Comparison of ENCODE assay signal across 1 cellular context in the genomic region with DNA sequence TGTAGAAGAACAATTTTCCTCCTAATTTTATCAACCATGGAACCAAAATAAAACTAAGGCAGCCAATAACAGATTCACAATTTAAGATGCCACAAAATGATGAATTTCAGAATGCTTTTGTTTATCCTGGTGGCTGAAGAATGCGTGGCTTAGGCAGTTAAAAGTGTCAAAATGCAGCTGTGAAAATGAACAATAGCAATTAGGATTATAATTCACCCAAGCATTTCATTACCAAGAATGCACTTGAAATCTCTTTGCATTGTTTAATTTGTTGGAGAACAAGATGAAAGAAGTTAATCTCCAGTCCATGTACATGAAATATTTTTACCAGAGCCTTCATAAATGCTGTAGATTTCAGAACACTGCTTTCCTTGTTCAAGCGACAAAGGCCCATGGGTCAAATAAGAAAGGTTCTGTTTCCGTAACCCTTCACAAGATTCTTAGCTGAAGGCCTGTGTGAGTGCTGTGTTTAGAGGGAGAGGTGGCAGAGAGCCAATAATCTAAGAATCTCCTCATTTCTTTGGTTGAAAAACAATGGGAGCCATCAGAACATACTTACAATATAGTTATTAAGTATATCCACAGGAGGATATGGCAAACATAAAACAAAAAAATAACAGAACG.
TF ChIP-seq lines count a peak whose summit lies in the region.

No MANE protein-coding gene starts in this region.

TF ChIP-seq in K562, 482 proteins besides CTCF, POLR2A, EP300 and RAD21 (continued from another document):
- TF ChIP-seq, protein P1, sequence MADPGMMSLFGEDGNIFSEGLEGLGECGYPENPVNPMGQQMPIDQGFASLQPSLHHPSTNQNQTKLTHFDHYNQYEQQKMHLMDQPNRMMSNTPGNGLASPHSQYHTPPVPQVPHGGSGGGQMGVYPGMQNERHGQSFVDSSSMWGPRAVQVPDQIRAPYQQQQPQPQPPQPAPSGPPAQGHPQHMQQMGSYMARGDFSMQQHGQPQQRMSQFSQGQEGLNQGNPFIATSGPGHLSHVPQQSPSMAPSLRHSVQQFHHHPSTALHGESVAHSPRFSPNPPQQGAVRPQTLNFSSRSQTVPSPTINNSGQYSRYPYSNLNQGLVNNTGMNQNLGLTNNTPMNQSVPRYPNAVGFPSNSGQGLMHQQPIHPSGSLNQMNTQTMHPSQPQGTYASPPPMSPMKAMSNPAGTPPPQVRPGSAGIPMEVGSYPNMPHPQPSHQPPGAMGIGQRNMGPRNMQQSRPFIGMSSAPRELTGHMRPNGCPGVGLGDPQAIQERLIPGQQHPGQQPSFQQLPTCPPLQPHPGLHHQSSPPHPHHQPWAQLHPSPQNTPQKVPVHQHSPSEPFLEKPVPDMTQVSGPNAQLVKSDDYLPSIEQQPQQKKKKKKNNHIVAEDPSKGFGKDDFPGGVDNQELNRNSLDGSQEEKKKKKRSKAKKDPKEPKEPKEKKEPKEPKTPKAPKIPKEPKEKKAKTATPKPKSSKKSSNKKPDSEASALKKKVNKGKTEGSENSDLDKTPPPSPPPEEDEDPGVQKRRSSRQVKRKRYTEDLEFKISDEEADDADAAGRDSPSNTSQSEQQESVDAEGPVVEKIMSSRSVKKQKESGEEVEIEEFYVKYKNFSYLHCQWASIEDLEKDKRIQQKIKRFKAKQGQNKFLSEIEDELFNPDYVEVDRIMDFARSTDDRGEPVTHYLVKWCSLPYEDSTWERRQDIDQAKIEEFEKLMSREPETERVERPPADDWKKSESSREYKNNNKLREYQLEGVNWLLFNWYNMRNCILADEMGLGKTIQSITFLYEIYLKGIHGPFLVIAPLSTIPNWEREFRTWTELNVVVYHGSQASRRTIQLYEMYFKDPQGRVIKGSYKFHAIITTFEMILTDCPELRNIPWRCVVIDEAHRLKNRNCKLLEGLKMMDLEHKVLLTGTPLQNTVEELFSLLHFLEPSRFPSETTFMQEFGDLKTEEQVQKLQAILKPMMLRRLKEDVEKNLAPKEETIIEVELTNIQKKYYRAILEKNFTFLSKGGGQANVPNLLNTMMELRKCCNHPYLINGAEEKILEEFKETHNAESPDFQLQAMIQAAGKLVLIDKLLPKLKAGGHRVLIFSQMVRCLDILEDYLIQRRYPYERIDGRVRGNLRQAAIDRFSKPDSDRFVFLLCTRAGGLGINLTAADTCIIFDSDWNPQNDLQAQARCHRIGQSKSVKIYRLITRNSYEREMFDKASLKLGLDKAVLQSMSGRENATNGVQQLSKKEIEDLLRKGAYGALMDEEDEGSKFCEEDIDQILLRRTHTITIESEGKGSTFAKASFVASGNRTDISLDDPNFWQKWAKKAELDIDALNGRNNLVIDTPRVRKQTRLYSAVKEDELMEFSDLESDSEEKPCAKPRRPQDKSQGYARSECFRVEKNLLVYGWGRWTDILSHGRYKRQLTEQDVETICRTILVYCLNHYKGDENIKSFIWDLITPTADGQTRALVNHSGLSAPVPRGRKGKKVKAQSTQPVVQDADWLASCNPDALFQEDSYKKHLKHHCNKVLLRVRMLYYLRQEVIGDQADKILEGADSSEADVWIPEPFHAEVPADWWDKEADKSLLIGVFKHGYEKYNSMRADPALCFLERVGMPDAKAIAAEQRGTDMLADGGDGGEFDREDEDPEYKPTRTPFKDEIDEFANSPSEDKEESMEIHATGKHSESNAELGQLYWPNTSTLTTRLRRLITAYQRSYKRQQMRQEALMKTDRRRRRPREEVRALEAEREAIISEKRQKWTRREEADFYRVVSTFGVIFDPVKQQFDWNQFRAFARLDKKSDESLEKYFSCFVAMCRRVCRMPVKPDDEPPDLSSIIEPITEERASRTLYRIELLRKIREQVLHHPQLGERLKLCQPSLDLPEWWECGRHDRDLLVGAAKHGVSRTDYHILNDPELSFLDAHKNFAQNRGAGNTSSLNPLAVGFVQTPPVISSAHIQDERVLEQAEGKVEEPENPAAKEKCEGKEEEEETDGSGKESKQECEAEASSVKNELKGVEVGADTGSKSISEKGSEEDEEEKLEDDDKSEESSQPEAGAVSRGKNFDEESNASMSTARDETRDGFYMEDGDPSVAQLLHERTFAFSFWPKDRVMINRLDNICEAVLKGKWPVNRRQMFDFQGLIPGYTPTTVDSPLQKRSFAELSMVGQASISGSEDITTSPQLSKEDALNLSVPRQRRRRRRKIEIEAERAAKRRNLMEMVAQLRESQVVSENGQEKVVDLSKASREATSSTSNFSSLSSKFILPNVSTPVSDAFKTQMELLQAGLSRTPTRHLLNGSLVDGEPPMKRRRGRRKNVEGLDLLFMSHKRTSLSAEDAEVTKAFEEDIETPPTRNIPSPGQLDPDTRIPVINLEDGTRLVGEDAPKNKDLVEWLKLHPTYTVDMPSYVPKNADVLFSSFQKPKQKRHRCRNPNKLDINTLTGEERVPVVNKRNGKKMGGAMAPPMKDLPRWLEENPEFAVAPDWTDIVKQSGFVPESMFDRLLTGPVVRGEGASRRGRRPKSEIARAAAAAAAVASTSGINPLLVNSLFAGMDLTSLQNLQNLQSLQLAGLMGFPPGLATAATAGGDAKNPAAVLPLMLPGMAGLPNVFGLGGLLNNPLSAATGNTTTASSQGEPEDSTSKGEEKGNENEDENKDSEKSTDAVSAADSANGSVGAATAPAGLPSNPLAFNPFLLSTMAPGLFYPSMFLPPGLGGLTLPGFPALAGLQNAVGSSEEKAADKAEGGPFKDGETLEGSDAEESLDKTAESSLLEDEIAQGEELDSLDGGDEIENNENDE (IDR thresholded peaks at IDR 0.05; ENCODE audit: low read depth, low read length), result no peak
- TF ChIP-seq KLF10 (CRISPR knock-in tag; IDR thresholded peaks at IDR 0.05) (no peak), POLR3A (IDR thresholded peaks at IDR 0.05; ENCODE audit: borderline replicate concordance, extremely low read depth, insufficient read depth, insufficient read length) (no peak), ZNF699 (CRISPR knock-in tag; IDR thresholded peaks at IDR 0.05; ENCODE audit: insufficient replicate concordance) (no peak), ZBTB8A (IDR thresholded peaks at IDR 0.05; ENCODE audit: partially characterized antibody) (no peak), XRCC5 (IDR thresholded peaks at IDR 0.05; ENCODE audit: low read depth, low read length) (no peak)
- TF ChIP-seq, protein P2, sequence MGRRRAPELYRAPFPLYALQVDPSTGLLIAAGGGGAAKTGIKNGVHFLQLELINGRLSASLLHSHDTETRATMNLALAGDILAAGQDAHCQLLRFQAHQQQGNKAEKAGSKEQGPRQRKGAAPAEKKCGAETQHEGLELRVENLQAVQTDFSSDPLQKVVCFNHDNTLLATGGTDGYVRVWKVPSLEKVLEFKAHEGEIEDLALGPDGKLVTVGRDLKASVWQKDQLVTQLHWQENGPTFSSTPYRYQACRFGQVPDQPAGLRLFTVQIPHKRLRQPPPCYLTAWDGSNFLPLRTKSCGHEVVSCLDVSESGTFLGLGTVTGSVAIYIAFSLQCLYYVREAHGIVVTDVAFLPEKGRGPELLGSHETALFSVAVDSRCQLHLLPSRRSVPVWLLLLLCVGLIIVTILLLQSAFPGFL (CRISPR knock-in tag; IDR thresholded peaks at IDR 0.05), result no peak
- TF ChIP-seq, protein P3, sequence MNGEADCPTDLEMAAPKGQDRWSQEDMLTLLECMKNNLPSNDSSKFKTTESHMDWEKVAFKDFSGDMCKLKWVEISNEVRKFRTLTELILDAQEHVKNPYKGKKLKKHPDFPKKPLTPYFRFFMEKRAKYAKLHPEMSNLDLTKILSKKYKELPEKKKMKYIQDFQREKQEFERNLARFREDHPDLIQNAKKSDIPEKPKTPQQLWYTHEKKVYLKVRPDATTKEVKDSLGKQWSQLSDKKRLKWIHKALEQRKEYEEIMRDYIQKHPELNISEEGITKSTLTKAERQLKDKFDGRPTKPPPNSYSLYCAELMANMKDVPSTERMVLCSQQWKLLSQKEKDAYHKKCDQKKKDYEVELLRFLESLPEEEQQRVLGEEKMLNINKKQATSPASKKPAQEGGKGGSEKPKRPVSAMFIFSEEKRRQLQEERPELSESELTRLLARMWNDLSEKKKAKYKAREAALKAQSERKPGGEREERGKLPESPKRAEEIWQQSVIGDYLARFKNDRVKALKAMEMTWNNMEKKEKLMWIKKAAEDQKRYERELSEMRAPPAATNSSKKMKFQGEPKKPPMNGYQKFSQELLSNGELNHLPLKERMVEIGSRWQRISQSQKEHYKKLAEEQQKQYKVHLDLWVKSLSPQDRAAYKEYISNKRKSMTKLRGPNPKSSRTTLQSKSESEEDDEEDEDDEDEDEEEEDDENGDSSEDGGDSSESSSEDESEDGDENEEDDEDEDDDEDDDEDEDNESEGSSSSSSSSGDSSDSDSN (IDR thresholded peaks at IDR 0.05; ENCODE audit: borderline replicate concordance in 1 of 2, low read depth in 2 of 2, low read length in 2 of 2), result no peak
- TF ChIP-seq, protein P4, sequence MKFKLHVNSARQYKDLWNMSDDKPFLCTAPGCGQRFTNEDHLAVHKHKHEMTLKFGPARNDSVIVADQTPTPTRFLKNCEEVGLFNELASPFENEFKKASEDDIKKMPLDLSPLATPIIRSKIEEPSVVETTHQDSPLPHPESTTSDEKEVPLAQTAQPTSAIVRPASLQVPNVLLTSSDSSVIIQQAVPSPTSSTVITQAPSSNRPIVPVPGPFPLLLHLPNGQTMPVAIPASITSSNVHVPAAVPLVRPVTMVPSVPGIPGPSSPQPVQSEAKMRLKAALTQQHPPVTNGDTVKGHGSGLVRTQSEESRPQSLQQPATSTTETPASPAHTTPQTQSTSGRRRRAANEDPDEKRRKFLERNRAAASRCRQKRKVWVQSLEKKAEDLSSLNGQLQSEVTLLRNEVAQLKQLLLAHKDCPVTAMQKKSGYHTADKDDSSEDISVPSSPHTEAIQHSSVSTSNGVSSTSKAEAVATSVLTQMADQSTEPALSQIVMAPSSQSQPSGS (CRISPR knock-in tag; IDR thresholded peaks at IDR 0.05), result no peak
